Comparison of ENCODE assay signal across 4 cellular contexts in the genomic region with DNA sequence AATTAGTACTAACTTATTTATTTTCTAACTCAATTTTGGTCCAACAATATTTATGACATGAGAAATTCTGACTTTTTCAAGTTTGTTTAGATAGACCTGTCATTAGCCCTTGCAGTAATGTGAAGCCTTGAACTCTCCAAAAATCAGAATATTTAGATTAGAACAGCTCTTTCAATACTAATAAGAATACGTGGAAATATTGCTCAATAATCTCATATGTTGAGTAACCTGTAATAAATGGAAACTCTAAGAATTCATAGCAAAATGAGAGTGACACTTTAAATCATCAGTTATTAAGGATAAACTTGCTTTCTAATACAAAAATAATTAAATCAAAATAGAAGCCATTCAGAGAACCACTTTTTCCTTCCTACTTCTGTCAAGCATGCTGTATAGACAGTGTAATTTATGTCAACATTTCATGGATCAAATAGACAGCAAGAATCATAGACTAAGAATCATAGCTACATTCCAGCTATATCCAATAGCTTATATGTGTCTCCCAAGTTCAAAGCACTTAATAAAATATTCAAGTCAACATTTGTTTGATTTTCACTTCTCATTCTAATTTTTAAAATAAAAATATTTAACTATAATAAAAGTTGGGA.
TF ChIP-seq lines count a peak whose summit lies in the region.

No MANE protein-coding gene starts in this region.

TF ChIP-seq in HepG2, 621 proteins besides CTCF, POLR2A, EP300 and RAD21:
- TF ChIP-seq GZF1 (CRISPR knock-in tag; IDR thresholded peaks at IDR 0.05) (no peak), CEBPB (IDR thresholded peaks at IDR 0.05; ENCODE audit: borderline replicate concordance, low read depth, low read length) (peak; percentile 70)

TF ChIP-seq in IMR-90, 13 proteins besides CTCF, POLR2A, EP300 and RAD21:
- TF ChIP-seq MAFK (IDR thresholded peaks at IDR 0.05; ENCODE audit: low read depth, low read length) = no peak
- no peak for TF ChIP-seq NFE2L2 (IDR thresholded peaks at IDR 0.05; ENCODE audit: low read depth, low read length)
- TF ChIP-seq SMC3 (IDR thresholded peaks at IDR 0.05; ENCODE audit: low read depth, low read length) = no peak
- TF ChIP-seq, protein P1, sequence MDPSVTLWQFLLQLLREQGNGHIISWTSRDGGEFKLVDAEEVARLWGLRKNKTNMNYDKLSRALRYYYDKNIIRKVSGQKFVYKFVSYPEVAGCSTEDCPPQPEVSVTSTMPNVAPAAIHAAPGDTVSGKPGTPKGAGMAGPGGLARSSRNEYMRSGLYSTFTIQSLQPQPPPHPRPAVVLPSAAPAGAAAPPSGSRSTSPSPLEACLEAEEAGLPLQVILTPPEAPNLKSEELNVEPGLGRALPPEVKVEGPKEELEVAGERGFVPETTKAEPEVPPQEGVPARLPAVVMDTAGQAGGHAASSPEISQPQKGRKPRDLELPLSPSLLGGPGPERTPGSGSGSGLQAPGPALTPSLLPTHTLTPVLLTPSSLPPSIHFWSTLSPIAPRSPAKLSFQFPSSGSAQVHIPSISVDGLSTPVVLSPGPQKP (IDR thresholded peaks at IDR 0.05; ENCODE audit: borderline replicate concordance, low read depth, low read length) = no peak
- peak; percentile 31; the same call in 1 of the 2 replicates for TF ChIP-seq CEBPB (IDR thresholded peaks at IDR 0.05; ENCODE audit: low read depth, low read length)
- TF ChIP-seq CHD1 (IDR thresholded peaks at IDR 0.05; ENCODE audit: low read depth, low read length) = no peak
- no peak for TF ChIP-seq BHLHE40 (IDR thresholded peaks at IDR 0.05; ENCODE audit: low read depth, low read length)

TF ChIP-seq in K562, 482 proteins besides CTCF, POLR2A, EP300 and RAD21:
- TF ChIP-seq CEBPG (CRISPR knock-in tag; IDR thresholded peaks at IDR 0.05) (no peak), CEBPG (tag; conservative IDR thresholded peaks at IDR 0.05 in 1 of 2, IDR thresholded peaks at IDR 0.05 in 1 of 2) (peak; percentile 25 to 58; a peak in 1 of 4 replicates), TAF15 (IDR thresholded peaks at IDR 0.05; ENCODE audit: low read depth, low read length) (no peak), NCOA6 (IDR thresholded peaks at IDR 0.05) (no peak)

TF ChIP-seq in neural cell, 6 proteins besides CTCF, POLR2A, EP300 and RAD21:
- TF ChIP-seq TAF1 (IDR thresholded peaks at IDR 0.05; ENCODE audit: low read depth) (no peak), POLR2AphosphoS5 (IDR thresholded peaks at IDR 0.05) (peak; percentile 72), SMC3 (conservative IDR thresholded peaks at IDR 0.05; ENCODE audit: poor library complexity) (no peak)
- TF ChIP-seq, protein P2, sequence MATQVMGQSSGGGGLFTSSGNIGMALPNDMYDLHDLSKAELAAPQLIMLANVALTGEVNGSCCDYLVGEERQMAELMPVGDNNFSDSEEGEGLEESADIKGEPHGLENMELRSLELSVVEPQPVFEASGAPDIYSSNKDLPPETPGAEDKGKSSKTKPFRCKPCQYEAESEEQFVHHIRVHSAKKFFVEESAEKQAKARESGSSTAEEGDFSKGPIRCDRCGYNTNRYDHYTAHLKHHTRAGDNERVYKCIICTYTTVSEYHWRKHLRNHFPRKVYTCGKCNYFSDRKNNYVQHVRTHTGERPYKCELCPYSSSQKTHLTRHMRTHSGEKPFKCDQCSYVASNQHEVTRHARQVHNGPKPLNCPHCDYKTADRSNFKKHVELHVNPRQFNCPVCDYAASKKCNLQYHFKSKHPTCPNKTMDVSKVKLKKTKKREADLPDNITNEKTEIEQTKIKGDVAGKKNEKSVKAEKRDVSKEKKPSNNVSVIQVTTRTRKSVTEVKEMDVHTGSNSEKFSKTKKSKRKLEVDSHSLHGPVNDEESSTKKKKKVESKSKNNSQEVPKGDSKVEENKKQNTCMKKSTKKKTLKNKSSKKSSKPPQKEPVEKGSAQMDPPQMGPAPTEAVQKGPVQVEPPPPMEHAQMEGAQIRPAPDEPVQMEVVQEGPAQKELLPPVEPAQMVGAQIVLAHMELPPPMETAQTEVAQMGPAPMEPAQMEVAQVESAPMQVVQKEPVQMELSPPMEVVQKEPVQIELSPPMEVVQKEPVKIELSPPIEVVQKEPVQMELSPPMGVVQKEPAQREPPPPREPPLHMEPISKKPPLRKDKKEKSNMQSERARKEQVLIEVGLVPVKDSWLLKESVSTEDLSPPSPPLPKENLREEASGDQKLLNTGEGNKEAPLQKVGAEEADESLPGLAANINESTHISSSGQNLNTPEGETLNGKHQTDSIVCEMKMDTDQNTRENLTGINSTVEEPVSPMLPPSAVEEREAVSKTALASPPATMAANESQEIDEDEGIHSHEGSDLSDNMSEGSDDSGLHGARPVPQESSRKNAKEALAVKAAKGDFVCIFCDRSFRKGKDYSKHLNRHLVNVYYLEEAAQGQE (IDR thresholded peaks at IDR 0.05; ENCODE audit: borderline replicate concordance) = no peak
TF ChIP-seq in neural cell: peak in this region for 1.
